Comparison of ENCODE assay signal across 1 cellular context in genomic region chr17:76532072-76532651, GRCh38.
TF ChIP-seq lines count a peak whose summit lies in the region.

No MANE protein-coding gene starts in this region.

TF ChIP-seq in HEK293, 187 proteins besides CTCF, POLR2A, EP300 and RAD21 (continued from another document):
- peak; percentile 45; the same call in 1 of the 2 replicates for TF ChIP-seq ZNF600 (tag by site-specific recombination; IDR thresholded peaks at IDR 0.05)
- TF ChIP-seq, protein P1, sequence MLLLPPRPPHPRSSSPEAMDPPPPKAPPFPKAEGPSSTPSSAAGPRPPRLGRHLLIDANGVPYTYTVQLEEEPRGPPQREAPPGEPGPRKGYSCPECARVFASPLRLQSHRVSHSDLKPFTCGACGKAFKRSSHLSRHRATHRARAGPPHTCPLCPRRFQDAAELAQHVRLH (tag by site-specific recombination; IDR thresholded peaks at IDR 0.05), result peak; percentile 61; the same call in 1 of the 2 replicates
- no peak for TF ChIP-seq ZNF140 (tag by site-specific recombination; IDR thresholded peaks at IDR 0.05)
- 0 out of 2 replicates have a peak, but pooled peaks have one; percentile 24 for TF ChIP-seq OSR2 (tag by site-specific recombination; IDR thresholded peaks at IDR 0.05)
